Comparison of ENCODE assay signal across 19 cellular contexts in the genomic region with DNA sequence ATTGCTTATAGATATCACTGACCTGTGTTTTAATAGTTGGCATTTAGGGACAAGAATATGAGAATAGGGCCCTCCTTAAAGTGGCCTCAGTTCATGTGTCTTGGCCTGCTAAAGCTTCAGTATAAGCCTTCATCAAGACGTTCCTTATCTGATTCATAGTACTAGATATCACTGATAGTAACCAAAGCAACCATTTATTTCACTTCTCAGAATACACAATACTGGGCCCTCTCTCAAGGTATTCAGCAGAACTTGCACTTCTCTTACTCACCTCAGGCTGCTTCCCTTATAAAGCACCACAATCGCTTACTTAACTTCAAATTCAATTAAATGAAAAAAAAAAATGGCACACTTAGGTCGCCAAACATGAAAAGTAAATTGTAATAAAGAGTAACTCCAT.
DNase-seq lines count a peak whose midpoint lies in the region; ATAC-seq and TF ChIP-seq lines count a peak whose summit lies in the region.
"Had no signal": no experiment of that assay in that cellular context is flagged by ENCODE, and none has a peak within 500 bp of the region (broad histone marks: within the 10 kb centered on the region; RNA-seq: fewer than 3 reads in every experiment).

No MANE protein-coding gene starts in this region.

- no peaks in the 10 kb centered on the region for H3K27me3 Mint-ChIP-seq in endodermal cell (ENCODE audit: insufficient read depth)
- H3K27me3 Mint-ChIP-seq in activated naive CD8-positive, alpha-beta T cell treated with anti-CD3 and anti-CD28 coated beads for 36 hours = no peaks in the 10 kb centered on the region

- H3K4me3 ChIP-seq in endodermal cell (ENCODE audit: low read length) (no peak overlapping the region), OCI-LY7 (ENCODE audit: low read depth, low read length, poor library complexity, severe bottlenecking) (no peak overlapping the region), left ventricle myocardium inferior (no peak overlapping the region)
- H3K4me3 ChIP-seq: BLaER1 treated with 17β-estradiol and CSF1 and Interleukin-3, amounts not matched to agents 10 nM and 100 nM; SK-N-MC had no signal

- H3K36me3 ChIP-seq in endodermal cell (ENCODE audit: control insufficient read depth, insufficient read depth, low read length) = no peaks in the 10 kb centered on the region
- no peaks in the 10 kb centered on the region for H3K36me3 ChIP-seq in OCI-LY7 (ENCODE audit: insufficient read depth, low read length)
- H3K36me3 ChIP-seq in left ventricle myocardium inferior = no peaks in the 10 kb centered on the region
- H3K36me3 ChIP-seq: BLaER1 treated with 17β-estradiol and CSF1 and Interleukin-3, amounts not matched to agents 10 nM and 100 nM had no signal

- CTCF ChIA-PET in OCI-LY7 (lab: Charles Lee; ENCODE audit: unreplicated experiment) = no interaction called here

- H3K9me3 ChIP-seq in endodermal cell (ENCODE audit: control insufficient read depth, low read length) (no peaks in the 10 kb centered on the region), OCI-LY7 (ENCODE audit: low read length) (no peaks in the 10 kb centered on the region), left ventricle myocardium inferior (replicated peaks) (no peaks in the 10 kb centered on the region)
- H3K9me3 ChIP-seq: BLaER1 treated with 17β-estradiol and CSF1 and Interleukin-3, amounts not matched to agents 10 nM and 100 nM had no signal

- H3K27ac Mint-ChIP-seq in endodermal cell = peak overlapping the region; percentile 41
- H3K27ac Mint-ChIP-seq in activated naive CD8-positive, alpha-beta T cell treated with anti-CD3 and anti-CD28 coated beads for 36 hours = no peak overlapping the region

- H3K27me3 ChIP-seq in endodermal cell (ENCODE audit: control insufficient read depth, insufficient read depth, low read length, poor library complexity, severe bottlenecking) (no peaks in the 10 kb centered on the region), left ventricle myocardium inferior (ENCODE audit: low read depth) (no peaks in the 10 kb centered on the region)
- H3K27me3 ChIP-seq: BLaER1 treated with 17β-estradiol and CSF1 and Interleukin-3, amounts not matched to agents 10 nM and 100 nM had no signal

- no peak overlapping the region for H3K9ac ChIP-seq in endodermal cell (ENCODE audit: extremely low read depth, low read length, poor library complexity, severe bottlenecking)
- H3K9ac ChIP-seq: BLaER1 treated with 17β-estradiol and CSF1 and Interleukin-3, amounts not matched to agents 10 nM and 100 nM had no signal

- 71 to 75% methylated on average over 2 to 3 of the region's 3 CpGs for WGBS in endodermal cell (ENCODE audit: insufficient coverage in 1 of 2, insufficient read length in 1 of 2), 2 experiments

- intact Hi-C loops in OCI-LY7 (cut with micrococcal nuclease; ENCODE audit: unreplicated experiment) (no loop called here), left ventricle myocardium inferior (cut with micrococcal nuclease) (no loop called here)

- H3K79me2 ChIP-seq in OCI-LY7 (ENCODE audit: insufficient read depth, low read depth, low read length) = no peaks in the 10 kb centered on the region

- POLR2A ChIA-PET in OCI-LY7 (lab: Charles Lee) = no interaction called here

- peak; percentile 18 for TF ChIP-seq CTCF in endodermal cell (conservative IDR thresholded peaks at IDR 0.05)
- TF ChIP-seq CTCF in OCI-LY7 (conservative IDR thresholded peaks at IDR 0.05; ENCODE audit: low read length) = no peak
- no peak for TF ChIP-seq CTCF in left ventricle myocardium inferior (IDR thresholded peaks at IDR 0.05; ENCODE audit: borderline replicate concordance)

- no peaks in the 10 kb centered on the region for H4K20me1 ChIP-seq in OCI-LY7 (ENCODE audit: insufficient read depth, low read length)
- H4K20me1 ChIP-seq: BLaER1 treated with 17β-estradiol and CSF1 and Interleukin-3, amounts not matched to agents 10 nM and 100 nM had no signal

- BruUV-seq in OCI-LY7 (replicated peaks; lab: Mats Ljungman, UMichigan) = no TSS peak

- peaks cover 21% of the 10 kb centered on the region for H3K4me1 Mint-ChIP-seq in endodermal cell
- no peaks in the 10 kb centered on the region for H3K4me1 Mint-ChIP-seq in activated naive CD8-positive, alpha-beta T cell treated with anti-CD3 and anti-CD28 coated beads for 36 hours

- no peak overlapping the region for H3K4me2 ChIP-seq in OCI-LY7 (ENCODE audit: low read length)
- H3K4me2 ChIP-seq: BLaER1 treated with 17β-estradiol and CSF1 and Interleukin-3, amounts not matched to agents 10 nM and 100 nM had no signal

- DNase-seq in endodermal cell (no peak), OCI-LY7 (ENCODE audit: low spot score) (no peak), left ventricle myocardium inferior (no peak), NCI-H146 (lab: John Stamatoyannopoulos, UW) (no peak)
- DNase-seq in activated naive CD8-positive, alpha-beta T cell treated with anti-CD3 and anti-CD28 coated beads for 36 hours = no peak
- DNase-seq: 8988T, DMS 273 treated with DMSO at 0.1 percent for 48 hours, IMR-90, NCI-H1417 treated with DMSO at 0.1 percent for 48 hours, NCI-H2107, NCI-H446, T-helper 1 cell had no signal

- H3K27ac ChIP-seq in endodermal cell (ENCODE audit: low read depth, low read length) (no peak overlapping the region), OCI-LY7 (ENCODE audit: low read depth, low read length, poor library complexity, severe bottlenecking) (no peak overlapping the region), left ventricle myocardium inferior (replicated peaks) (no peak overlapping the region)
- H3K27ac ChIP-seq: BLaER1 treated with 17β-estradiol and CSF1 and Interleukin-3, amounts not matched to agents 10 nM and 100 nM; SK-N-MC had no signal

- peaks cover 3% of the 10 kb centered on the region for H3K9me3 Mint-ChIP-seq in endodermal cell
- H3K9me3 Mint-ChIP-seq in activated naive CD8-positive, alpha-beta T cell treated with anti-CD3 and anti-CD28 coated beads for 36 hours = peaks cover 7% of the 10 kb centered on the region

- no peak overlapping the region for H3K4me3 Mint-ChIP-seq in endodermal cell
- H3K4me3 Mint-ChIP-seq in activated naive CD8-positive, alpha-beta T cell treated with anti-CD3 and anti-CD28 coated beads for 36 hours = no peak overlapping the region

- H2AFZ ChIP-seq in OCI-LY7 (ENCODE audit: low read length) = no peak overlapping the region

- ATAC-seq in GM18498 (IDR thresholded peaks at IDR 0.05; ENCODE audit: unreplicated experiment) (peak; percentile 51), GM21786 (IDR thresholded peaks at IDR 0.05; ENCODE audit: unreplicated experiment) (peak; percentile 36), HG03432 (IDR thresholded peaks at IDR 0.05; ENCODE audit: unreplicated experiment) (peak; percentile 64)
- ATAC-seq: Panc1, Right ventricle myocardium inferior had no signal

- peaks cover 5% of the 10 kb centered on the region for H3K4me1 ChIP-seq in endodermal cell (ENCODE audit: control insufficient read depth, insufficient read depth, low read length)
- no peaks in the 10 kb centered on the region for H3K4me1 ChIP-seq in OCI-LY7 (ENCODE audit: insufficient read depth, low read length, poor library complexity, severe bottlenecking)
- no peaks in the 10 kb centered on the region for H3K4me1 ChIP-seq in left ventricle myocardium inferior
- H3K4me1 ChIP-seq: BLaER1 treated with 17β-estradiol and CSF1 and Interleukin-3, amounts not matched to agents 10 nM and 100 nM had no signal

- peaks cover 1% of the 10 kb centered on the region for H3K36me3 Mint-ChIP-seq in endodermal cell (ENCODE audit: low read depth)
- H3K36me3 Mint-ChIP-seq in activated naive CD8-positive, alpha-beta T cell treated with anti-CD3 and anti-CD28 coated beads for 36 hours = no peaks in the 10 kb centered on the region

- H3K9me2 ChIP-seq in OCI-LY7 (ENCODE audit: insufficient read depth, low read length) = no peaks in the 10 kb centered on the region
